8 cellular contexts compared by ENCODE assay signal in the genomic region with DNA sequence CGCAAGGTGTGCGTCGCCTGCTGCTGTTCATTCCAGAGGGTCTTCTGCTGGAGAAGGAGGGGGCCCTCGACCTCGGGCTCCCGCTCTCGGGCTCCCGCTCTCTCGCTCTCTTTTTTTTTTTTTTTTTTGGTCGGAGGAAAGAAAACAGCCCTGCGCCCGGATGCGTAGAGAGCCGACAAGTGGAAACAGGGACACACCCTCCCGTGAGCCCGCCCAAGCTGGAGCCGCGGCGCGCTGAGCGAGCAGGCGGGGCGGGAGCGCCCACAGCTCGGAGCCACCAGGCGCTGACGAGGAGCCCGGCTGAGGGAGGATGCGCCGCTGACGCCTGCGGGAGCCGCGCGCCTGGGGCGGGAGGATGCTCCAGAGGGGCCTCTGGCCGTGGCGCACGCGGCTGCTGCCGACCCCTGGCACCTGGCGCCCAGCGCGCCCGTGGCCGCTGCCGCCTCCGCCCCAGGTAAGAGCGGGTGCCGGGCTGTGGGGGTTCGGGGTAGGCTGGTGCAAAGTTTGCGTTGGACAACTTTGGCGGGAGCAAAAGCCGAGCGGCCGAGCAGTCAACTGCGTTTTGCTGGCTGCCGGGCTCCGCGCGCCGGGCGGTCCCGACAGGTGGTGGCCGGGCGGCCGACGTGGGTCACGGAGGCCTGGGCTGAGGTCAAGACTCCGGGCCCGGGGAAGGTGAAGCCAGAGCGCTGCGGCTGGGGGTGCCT. TPM values are rescaled to one million over a fixed set of nuclear protein-coding genes. Genes with fewer than 3 reads are reported as not detected.
DNase-seq lines count a peak whose midpoint lies in the region; ATAC-seq and TF ChIP-seq lines count a peak whose summit lies in the region.

A gene with protein sequence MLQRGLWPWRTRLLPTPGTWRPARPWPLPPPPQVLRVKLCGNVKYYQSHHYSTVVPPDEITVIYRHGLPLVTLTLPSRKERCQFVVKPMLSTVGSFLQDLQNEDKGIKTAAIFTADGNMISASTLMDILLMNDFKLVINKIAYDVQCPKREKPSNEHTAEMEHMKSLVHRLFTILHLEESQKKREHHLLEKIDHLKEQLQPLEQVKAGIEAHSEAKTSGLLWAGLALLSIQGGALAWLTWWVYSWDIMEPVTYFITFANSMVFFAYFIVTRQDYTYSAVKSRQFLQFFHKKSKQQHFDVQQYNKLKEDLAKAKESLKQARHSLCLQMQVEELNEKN (plus strand): TSS at position 264 of the 704 bp plus-strand sequence. CDS start 92 bp downstream, at position 356.

- H3K27me3 Mint-ChIP-seq in activated CD4-positive, alpha-beta T cell treated with anti-CD3 and anti-CD28 coated beads for 36 hours: no peaks in the 10 kb centered on the region

- DNase-seq in AG09309 (ENCODE audit: low read depth) (peak; percentile 42), NCI-H460 (ENCODE audit: extremely low read depth, low read depth) (peak; percentile 71), colonic mucosa (peak; percentile 90), left colon (peak; percentile 85 to 91)
- peak; percentile 96 for DNase-seq in activated CD4-positive, alpha-beta T cell treated with anti-CD3 and anti-CD28 coated beads for 36 hours
- DNase-seq in stimulated activated CD4-positive, alpha-beta T cell treated with anti-CD3 and anti-CD28 coated beads, Interleukin-1b, Interleukin-23, amount 100 ng/mL, for 48 hours: peak; percentile 94

- in situ Hi-C loops in GM18951 (cut with MboI; ENCODE audit: low sequenced_read_pairs, unreplicated experiment): no loop called here

- H3K36me3 ChIP-seq in colonic mucosa: no peaks in the 10 kb centered on the region

- H3K9ac ChIP-seq in colonic mucosa (ENCODE audit: low read depth in 2 of 2, low read length in 2 of 2): peak within 1 kb of the TSS; percentile 76 to 78

- intact Hi-C loops in activated CD4-positive, alpha-beta T cell treated with anti-CD3 and anti-CD28 coated beads for 36 hours (cut with DNase I, micrococcal nuclease): loop anchor here (1.0 to 10.0 kb wide), 11 partner anchors 28 to 637 kb away; a partner anchor contains a TSS
- intact Hi-C loops in colonic mucosa (cut with DNase I) (loop anchor here (10.0 kb wide), 2 partner anchors 125 to 255 kb away; a partner anchor contains a TSS), left colon (cut with DNase I, micrococcal nuclease) (loop anchor here in 1 of 2 donors (10.0 kb wide), 2 partner anchors 135 to 415 kb away; no protein-coding TSS in a partner anchor)

- ATAC-seq in HG03159 (IDR thresholded peaks at IDR 0.05; ENCODE audit: unreplicated experiment) (peak; percentile 92), left colon (peak; percentile 99)
- ATAC-seq in activated CD4-positive, alpha-beta T cell treated with anti-CD3 and anti-CD28 coated beads for 36 hours: peak; percentile 89

- no peaks in the 10 kb centered on the region for H3K4me1 ChIP-seq in colonic mucosa

- peak within 1 kb of the TSS; percentile 97 for H3K27ac Mint-ChIP-seq in activated CD4-positive, alpha-beta T cell treated with anti-CD3 and anti-CD28 coated beads for 36 hours

- H3K27ac ChIP-seq in colonic mucosa: peak within 1 kb of the TSS; percentile 91

- H3K36me3 Mint-ChIP-seq in activated CD4-positive, alpha-beta T cell treated with anti-CD3 and anti-CD28 coated beads for 36 hours (ENCODE audit: low read depth): peaks cover 30% of the 10 kb centered on the region

- peaks cover 49% of the 10 kb centered on the region for H3K4me1 Mint-ChIP-seq in activated CD4-positive, alpha-beta T cell treated with anti-CD3 and anti-CD28 coated beads for 36 hours

- no peaks in the 10 kb centered on the region for H3K9me3 ChIP-seq in colonic mucosa

- TF ChIP-seq CTCF in AG09309 (IDR thresholded peaks at IDR 0.05; ENCODE audit: control insufficient read depth, insufficient read depth, low read depth, low read length, missing control alignments) (no peak), colonic mucosa (IDR thresholded peaks at IDR 0.05) (no peak)

- no peaks in the 10 kb centered on the region for H3K27me3 ChIP-seq in colonic mucosa

- peak within 1 kb of the TSS; percentile 86 for H3K4me3 Mint-ChIP-seq in activated CD4-positive, alpha-beta T cell treated with anti-CD3 and anti-CD28 coated beads for 36 hours

- H3K9me3 Mint-ChIP-seq in activated CD4-positive, alpha-beta T cell treated with anti-CD3 and anti-CD28 coated beads for 36 hours (ENCODE audit: low read depth): peaks cover 2% of the 10 kb centered on the region

- TF ChIP-seq POLR2A in GM18951 (IDR thresholded peaks at IDR 0.05; ENCODE audit: extremely low read depth, insufficient read depth, insufficient read length): peak; percentile 71

- POLR2A ChIA-PET in activated CD4-positive, alpha-beta T cell treated with anti-CD3 and anti-CD28 coated beads for 36 hours (lab: Charles Lee): interaction anchor here (0.6 to 1.1 kb wide), 5 partner anchors 13 to 143 kb away, joined by 3 to 5 read pairs (median 3); no protein-coding TSS in a partner anchor

- CTCF ChIA-PET in activated CD4-positive, alpha-beta T cell treated with anti-CD3 and anti-CD28 coated beads for 36 hours (lab: Charles Lee): interaction anchor here (0.7 to 1.3 kb wide), 5 partner anchors 13 to 256 kb away, joined by 3 to 4 read pairs (median 3); no protein-coding TSS in a partner anchor

- H3K4me3 ChIP-seq in AG09309 (ENCODE audit: control insufficient read depth, low read depth, low read length) (peak within 1 kb of the TSS; percentile 89), colonic mucosa (peak within 1 kb of the TSS; percentile 84)

RNA-seq across cellular contexts. Expression of the gene that starts here (rescaled TPM):
- total RNA-seq in NCI-H460 (2014; rRNA removed; shearing (Covaris generic)): 11.9 and 14.3 TPM in 2 replicates
- polyA plus RNA-seq in NCI-H460 (2014; cell fraction: nucleus; rRNA removed): 14.5 and 69.6 TPM in 2 replicates
- total RNA-seq in activated CD4-positive, alpha-beta T cell treated with anti-CD3 and anti-CD28 coated beads for 36 hours: 10 to 100 TPM; 58.2 to 80.1 TPM
- 10 to 100 TPM; 10.4 to 11.7 TPM for total RNA-seq in colonic mucosa
- 1 to 10 TPM; 4.7 to 5.4 TPM for total RNA-seq in left colon

Comparison
In these comparisons a context has a peak if more than half of its experiments do, and no peak if none do; other contexts are left out.
1. Peak in every context shown above with its lines: DNase-seq, ATAC-seq, H3K4me3 ChIP-seq and H3K27ac ChIP-seq.
2. DNase-seq: peak in every context shown above with its lines; median percentile 96 in activated CD4-positive, alpha-beta T cell treated with anti-CD3 and anti-CD28 coated beads for 36 hours; 94 in stimulated activated CD4-positive, alpha-beta T cell treated with anti-CD3 and anti-CD28 coated beads, Interleukin-1b, Interleukin-23, amount 100 ng/mL, for 48 hours; 90 in colonic mucosa; 88 in left colon; 71 in NCI-H460; 42 in AG09309.